In genomic region chr15:55250392-55250791, GRCh38 we compare ENCODE assay signal across 2 cellular contexts.
A peak's percentile ranks its signal among the peaks of the same experiment; 100 is the strongest.
TF ChIP-seq lines count a peak whose summit lies in the region.

No MANE protein-coding gene starts in this region.

TF ChIP-seq in IMR-90, 13 proteins besides CTCF, POLR2A, EP300 and RAD21:
- no peak for TF ChIP-seq FOS (IDR thresholded peaks at IDR 0.05; ENCODE audit: low read depth, low read length)
- TF ChIP-seq MXI1 (IDR thresholded peaks at IDR 0.05; ENCODE audit: borderline replicate concordance, low read depth, low read length) = peak; percentile 89
- TF ChIP-seq CEBPB (IDR thresholded peaks at IDR 0.05; ENCODE audit: low read depth, low read length) = peak; percentile 95
- peak; percentile 56; the same call in 1 of the 2 replicates for TF ChIP-seq BHLHE40 (IDR thresholded peaks at IDR 0.05; ENCODE audit: low read depth, low read length)
- TF ChIP-seq CHD1 (IDR thresholded peaks at IDR 0.05; ENCODE audit: low read depth, low read length) = no peak
TF ChIP-seq in IMR-90: peak in this region for 3.

TF ChIP-seq in HepG2, 621 proteins besides CTCF, POLR2A, EP300 and RAD21 (continues in another document):
- TF ChIP-seq ZNF12 (CRISPR knock-in tag; IDR thresholded peaks at IDR 0.05) (0 out of 2 replicates have a peak, but pooled peaks have one; percentile 62), SRSF1 (optimal IDR thresholded peaks at IDR 0.05; ENCODE audit: low read depth, low read length) (no peak), MAFF (IDR thresholded peaks at IDR 0.05; ENCODE audit: low read depth, low read length) (no peak), ZFP37 (CRISPR knock-in tag; IDR thresholded peaks at IDR 0.05; ENCODE audit: borderline replicate concordance) (no peak), NCOR1 (IDR thresholded peaks at IDR 0.05; ENCODE audit: borderline replicate concordance, low read length) (peak; percentile 84), SNAI1 (CRISPR knock-in tag; IDR thresholded peaks at IDR 0.05; ENCODE audit: borderline replicate concordance) (no peak), SALL2 (CRISPR knock-in tag; IDR thresholded peaks at IDR 0.05) (no peak), IRF2 (CRISPR knock-in tag; IDR thresholded peaks at IDR 0.05) (no peak), ZNF264 (CRISPR knock-in tag; IDR thresholded peaks at IDR 0.05) (no peak), ZNF496 (CRISPR knock-in tag; IDR thresholded peaks at IDR 0.05; ENCODE audit: insufficient replicate concordance) (no peak), SP4 (CRISPR knock-in tag; IDR thresholded peaks at IDR 0.05) (no peak), CENPX (CRISPR knock-in tag; IDR thresholded peaks at IDR 0.05) (no peak), KAT8 (CRISPR knock-in tag; IDR thresholded peaks at IDR 0.05) (0 out of 2 replicates have a peak, but pooled peaks have one; percentile 31), PRPF4 (IDR thresholded peaks at IDR 0.05; ENCODE audit: low read depth, low read length, poor library complexity, severe bottlenecking) (no peak), JARID2 (CRISPR knock-in tag; IDR thresholded peaks at IDR 0.05; ENCODE audit: insufficient replicate concordance) (no peak), ZNF775 (CRISPR knock-in tag; IDR thresholded peaks at IDR 0.05; ENCODE audit: borderline replicate concordance) (no peak), HOXA3 (CRISPR knock-in tag; IDR thresholded peaks at IDR 0.05) (no peak), MATR3 (CRISPR knock-in tag; IDR thresholded peaks at IDR 0.05) (no peak), RCOR2 (CRISPR knock-in tag; IDR thresholded peaks at IDR 0.05) (peak; percentile 44; the same call in 1 of the 2 replicates), IRF1 (CRISPR knock-in tag; IDR thresholded peaks at IDR 0.05; ENCODE audit: low read depth) (no peak), MAX (IDR thresholded peaks at IDR 0.05) (peak; percentile 62; the same call in 1 of the 2 replicates), ATF5 (CRISPR knock-in tag; IDR thresholded peaks at IDR 0.05; ENCODE audit: low read depth) (no peak), ELF1 (CRISPR knock-in tag; IDR thresholded peaks at IDR 0.05) (no peak), NCOA2 (CRISPR knock-in tag; IDR thresholded peaks at IDR 0.05) (peak; percentile 73), ZNF782 (CRISPR knock-in tag; IDR thresholded peaks at IDR 0.05; ENCODE audit: borderline replicate concordance) (no peak), HDAC2 (CRISPR knock-in tag; IDR thresholded peaks at IDR 0.05) (peak; percentile 50), ATM (IDR thresholded peaks at IDR 0.05; ENCODE audit: borderline replicate concordance) (no peak), ESRRA (CRISPR knock-in tag; IDR thresholded peaks at IDR 0.05; ENCODE audit: low read depth) (no peak), HNRNPH1 (optimal IDR thresholded peaks at IDR 0.05; ENCODE audit: low read depth, low read length) (no peak), CC2D1A (CRISPR knock-in tag; IDR thresholded peaks at IDR 0.05) (no peak), RBM39 (IDR thresholded peaks at IDR 0.05; ENCODE audit: low read depth, low read length, poor library complexity, severe bottlenecking) (no peak), HDAC1 (CRISPR knock-in tag; IDR thresholded peaks at IDR 0.05) (no peak), ARNT2 (CRISPR knock-in tag; IDR thresholded peaks at IDR 0.05; ENCODE audit: low read depth) (no peak), HMG20B (CRISPR knock-in tag; conservative IDR thresholded peaks at IDR 0.05) (no peak), KDM3A (CRISPR knock-in tag; IDR thresholded peaks at IDR 0.05; ENCODE audit: low read depth) (no peak), SOX13 (IDR thresholded peaks at IDR 0.05) (no peak), SOX13 (CRISPR knock-in tag; conservative IDR thresholded peaks at IDR 0.05 in 1 of 2, IDR thresholded peaks at IDR 0.05 in 1 of 2) (peak in 1 of 2 experiments; percentile 67; a peak in 1 of 4 replicates)
- TF ChIP-seq, protein P1, sequence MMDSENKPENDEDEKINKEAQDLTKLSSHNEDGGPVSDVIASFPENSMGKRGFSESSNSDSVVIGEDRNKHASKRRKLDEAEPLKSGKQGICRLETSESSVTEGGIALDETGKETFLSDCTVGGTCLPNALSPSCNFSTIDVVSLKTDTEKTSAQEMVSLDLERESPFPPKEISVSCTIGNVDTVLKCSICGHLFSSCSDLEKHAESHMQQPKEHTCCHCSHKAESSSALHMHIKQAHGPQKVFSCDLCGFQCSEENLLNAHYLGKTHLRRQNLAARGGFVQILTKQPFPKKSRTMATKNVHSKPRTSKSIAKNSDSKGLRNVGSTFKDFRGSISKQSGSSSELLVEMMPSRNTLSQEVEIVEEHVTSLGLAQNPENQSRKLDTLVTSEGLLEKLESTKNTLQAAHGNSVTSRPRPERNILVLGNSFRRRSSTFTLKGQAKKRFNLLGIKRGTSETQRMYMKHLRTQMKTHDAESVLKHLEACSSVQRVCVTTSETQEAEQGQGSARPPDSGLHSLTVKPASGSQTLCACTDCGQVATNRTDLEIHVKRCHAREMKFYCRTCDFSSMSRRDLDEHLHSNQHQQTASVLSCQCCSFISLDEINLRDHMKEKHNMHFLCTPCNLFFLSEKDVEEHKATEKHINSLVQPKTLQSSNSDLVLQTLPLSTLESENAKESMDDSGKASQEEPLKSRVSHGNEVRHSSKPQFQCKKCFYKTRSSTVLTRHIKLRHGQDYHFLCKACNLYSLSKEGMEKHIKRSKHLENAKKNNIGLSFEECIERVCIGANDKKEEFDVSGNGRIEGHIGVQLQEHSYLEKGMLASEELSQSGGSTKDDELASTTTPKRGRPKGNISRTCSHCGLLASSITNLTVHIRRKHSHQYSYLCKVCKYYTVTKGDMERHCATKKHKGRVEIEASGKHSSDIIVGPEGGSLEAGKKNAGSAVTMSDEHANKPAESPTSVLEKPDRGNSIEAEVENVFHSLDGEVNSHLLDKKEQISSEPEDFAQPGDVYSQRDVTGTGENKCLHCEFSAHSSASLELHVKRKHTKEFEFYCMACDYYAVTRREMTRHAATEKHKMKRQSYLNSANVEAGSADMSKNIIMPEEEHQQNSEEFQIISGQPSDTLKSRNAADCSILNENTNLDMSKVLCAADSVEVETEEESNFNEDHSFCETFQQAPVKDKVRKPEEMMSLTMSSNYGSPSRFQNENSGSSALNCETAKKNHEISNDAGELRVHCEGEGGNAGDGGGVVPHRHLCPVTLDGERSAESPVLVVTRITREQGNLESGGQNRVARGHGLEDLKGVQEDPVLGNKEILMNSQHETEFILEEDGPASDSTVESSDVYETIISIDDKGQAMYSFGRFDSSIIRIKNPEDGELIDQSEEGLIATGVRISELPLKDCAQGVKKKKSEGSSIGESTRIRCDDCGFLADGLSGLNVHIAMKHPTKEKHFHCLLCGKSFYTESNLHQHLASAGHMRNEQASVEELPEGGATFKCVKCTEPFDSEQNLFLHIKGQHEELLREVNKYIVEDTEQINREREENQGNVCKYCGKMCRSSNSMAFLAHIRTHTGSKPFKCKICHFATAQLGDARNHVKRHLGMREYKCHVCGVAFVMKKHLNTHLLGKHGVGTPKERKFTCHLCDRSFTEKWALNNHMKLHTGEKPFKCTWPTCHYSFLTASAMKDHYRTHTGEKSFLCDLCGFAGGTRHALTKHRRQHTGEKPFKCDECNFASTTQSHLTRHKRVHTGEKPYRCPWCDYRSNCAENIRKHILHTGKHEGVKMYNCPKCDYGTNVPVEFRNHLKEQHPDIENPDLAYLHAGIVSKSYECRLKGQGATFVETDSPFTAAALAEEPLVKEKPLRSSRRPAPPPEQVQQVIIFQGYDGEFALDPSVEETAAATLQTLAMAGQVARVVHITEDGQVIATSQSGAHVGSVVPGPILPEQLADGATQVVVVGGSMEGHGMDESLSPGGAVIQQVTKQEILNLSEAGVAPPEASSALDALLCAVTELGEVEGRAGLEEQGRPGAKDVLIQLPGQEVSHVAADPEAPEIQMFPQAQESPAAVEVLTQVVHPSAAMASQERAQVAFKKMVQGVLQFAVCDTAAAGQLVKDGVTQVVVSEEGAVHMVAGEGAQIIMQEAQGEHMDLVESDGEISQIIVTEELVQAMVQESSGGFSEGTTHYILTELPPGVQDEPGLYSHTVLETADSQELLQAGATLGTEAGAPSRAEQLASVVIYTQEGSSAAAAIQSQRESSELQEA (CRISPR knock-in tag; IDR thresholded peaks at IDR 0.05; ENCODE audit: not compliant biosample characterization) = no peak
- TF ChIP-seq, protein P2, sequence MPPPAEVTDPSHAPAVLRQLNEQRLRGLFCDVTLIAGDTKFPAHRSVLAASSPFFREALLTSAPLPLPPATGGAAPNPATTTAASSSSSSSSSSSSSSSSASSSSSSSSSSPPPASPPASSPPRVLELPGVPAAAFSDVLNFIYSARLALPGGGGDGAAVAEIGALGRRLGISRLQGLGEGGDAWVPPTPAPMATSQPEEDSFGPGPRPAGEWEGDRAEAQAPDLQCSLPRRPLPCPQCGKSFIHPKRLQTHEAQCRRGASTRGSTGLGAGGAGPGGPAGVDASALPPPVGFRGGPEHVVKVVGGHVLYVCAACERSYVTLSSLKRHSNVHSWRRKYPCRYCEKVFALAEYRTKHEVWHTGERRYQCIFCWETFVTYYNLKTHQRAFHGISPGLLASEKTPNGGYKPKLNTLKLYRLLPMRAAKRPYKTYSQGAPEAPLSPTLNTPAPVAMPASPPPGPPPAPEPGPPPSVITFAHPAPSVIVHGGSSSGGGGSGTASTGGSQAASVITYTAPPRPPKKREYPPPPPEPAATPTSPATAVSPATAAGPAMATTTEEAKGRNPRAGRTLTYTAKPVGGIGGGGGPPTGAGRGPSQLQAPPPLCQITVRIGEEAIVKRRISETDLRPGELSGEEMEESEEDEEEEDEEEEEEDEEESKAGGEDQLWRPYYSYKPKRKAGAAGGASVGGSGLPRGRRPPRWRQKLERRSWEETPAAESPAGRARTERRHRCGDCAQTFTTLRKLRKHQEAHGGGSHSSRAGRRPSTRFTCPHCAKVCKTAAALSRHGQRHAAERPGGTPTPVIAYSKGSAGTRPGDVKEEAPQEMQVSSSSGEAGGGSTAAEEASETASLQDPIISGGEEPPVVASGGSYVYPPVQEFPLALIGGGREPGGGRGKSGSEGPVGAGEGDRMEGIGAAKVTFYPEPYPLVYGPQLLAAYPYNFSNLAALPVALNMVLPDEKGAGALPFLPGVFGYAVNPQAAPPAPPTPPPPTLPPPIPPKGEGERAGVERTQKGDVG (CRISPR knock-in tag; IDR thresholded peaks at IDR 0.05; ENCODE audit: borderline replicate concordance) = no peak
- TF ChIP-seq, protein P3, sequence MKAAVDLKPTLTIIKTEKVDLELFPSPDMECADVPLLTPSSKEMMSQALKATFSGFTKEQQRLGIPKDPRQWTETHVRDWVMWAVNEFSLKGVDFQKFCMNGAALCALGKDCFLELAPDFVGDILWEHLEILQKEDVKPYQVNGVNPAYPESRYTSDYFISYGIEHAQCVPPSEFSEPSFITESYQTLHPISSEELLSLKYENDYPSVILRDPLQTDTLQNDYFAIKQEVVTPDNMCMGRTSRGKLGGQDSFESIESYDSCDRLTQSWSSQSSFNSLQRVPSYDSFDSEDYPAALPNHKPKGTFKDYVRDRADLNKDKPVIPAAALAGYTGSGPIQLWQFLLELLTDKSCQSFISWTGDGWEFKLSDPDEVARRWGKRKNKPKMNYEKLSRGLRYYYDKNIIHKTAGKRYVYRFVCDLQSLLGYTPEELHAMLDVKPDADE (CRISPR knock-in tag; IDR thresholded peaks at IDR 0.05) = no peak
- TF ChIP-seq, protein P4, sequence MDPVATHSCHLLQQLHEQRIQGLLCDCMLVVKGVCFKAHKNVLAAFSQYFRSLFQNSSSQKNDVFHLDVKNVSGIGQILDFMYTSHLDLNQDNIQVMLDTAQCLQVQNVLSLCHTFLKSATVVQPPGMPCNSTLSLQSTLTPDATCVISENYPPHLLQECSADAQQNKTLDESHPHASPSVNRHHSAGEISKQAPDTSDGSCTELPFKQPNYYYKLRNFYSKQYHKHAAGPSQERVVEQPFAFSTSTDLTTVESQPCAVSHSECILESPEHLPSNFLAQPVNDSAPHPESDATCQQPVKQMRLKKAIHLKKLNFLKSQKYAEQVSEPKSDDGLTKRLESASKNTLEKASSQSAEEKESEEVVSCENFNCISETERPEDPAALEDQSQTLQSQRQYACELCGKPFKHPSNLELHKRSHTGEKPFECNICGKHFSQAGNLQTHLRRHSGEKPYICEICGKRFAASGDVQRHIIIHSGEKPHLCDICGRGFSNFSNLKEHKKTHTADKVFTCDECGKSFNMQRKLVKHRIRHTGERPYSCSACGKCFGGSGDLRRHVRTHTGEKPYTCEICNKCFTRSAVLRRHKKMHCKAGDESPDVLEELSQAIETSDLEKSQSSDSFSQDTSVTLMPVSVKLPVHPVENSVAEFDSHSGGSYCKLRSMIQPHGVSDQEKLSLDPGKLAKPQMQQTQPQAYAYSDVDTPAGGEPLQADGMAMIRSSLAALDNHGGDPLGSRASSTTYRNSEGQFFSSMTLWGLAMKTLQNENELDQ (CRISPR knock-in tag; IDR thresholded peaks at IDR 0.05; ENCODE audit: borderline replicate concordance) = no peak
